11 cellular contexts compared by ENCODE assay signal in the genomic region with DNA sequence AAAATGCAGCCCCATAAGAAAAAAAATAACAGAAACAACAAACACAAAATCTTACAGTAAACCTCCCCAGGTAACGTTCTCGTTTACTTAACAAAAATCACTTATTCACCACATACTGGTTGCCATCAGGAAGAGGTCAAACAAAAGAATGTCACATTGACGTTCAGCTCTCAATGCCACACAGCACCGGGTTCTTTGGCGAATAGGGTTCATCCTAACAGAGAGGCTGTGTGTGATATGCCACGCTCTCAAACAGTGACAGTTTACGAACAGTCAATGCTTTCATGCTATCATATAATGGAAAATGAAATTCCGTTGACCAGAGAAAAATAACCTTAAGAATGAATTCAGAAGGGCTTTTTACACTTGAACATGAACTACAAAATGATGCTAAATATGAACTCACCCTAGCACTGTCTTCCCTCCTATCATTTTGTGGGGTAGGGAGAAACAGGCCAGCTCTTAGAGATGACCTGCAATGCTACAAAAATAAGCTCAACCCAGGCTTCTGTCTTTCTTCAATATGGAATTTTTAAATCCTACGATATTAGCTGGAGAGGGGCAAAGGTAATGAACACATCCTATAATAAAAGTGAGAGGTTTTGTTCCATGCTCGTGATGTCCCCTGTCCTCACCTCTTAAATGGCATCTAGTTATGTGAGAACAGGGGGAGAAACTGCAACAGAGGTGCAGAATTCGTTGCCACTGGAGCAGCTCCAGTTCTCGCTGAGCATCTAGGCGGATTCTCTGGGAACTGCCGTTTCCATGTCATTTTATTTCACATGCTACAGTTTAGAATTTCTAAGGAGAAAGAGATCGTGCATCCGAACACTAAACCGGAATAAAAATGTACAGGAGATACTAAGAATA. TPM values are rescaled to one million over a fixed set of nuclear protein-coding genes. Genes with fewer than 3 reads are reported as not detected.
DNase-seq lines count a peak whose midpoint lies in the region; ATAC-seq and TF ChIP-seq lines count a peak whose summit lies in the region.
"Had no signal": no experiment of that assay in that cellular context is flagged by ENCODE, and none has a peak within 500 bp of the region (broad histone marks: within the 10 kb centered on the region; RNA-seq: fewer than 3 reads in every experiment).

No MANE protein-coding gene starts in this region.

- peak overlapping the region; percentile 72 for H3K4me3 Mint-ChIP-seq in activated T-cell treated with anti-CD3 and anti-CD28 coated beads, Interleukin-2, amount 50 U/mL, for 4 hours
- H3K4me3 Mint-ChIP-seq in progenitor cell of endocrine pancreas (ENCODE audit: low read depth): peak overlapping the region; percentile 72

- no peaks in the 10 kb centered on the region for H3K36me3 ChIP-seq in endocrine pancreas (ENCODE audit: control insufficient read depth, insufficient read depth, low read length)
- no peaks in the 10 kb centered on the region for H3K36me3 ChIP-seq in smooth muscle cell (ENCODE audit: low read depth)

- no peak overlapping the region for H3K4me2 ChIP-seq in smooth muscle cell

- DNase-seq in activated T-cell treated with anti-CD3 and anti-CD28 coated beads, Interleukin-2, amount 50 U/mL, for 4 hours: no peak
- DNase-seq in activated T-cell treated with anti-CD3 and anti-CD28 coated beads, Interleukin-2, amount 50 U/mL, for 48 hours: no peak
- DNase-seq in NCI-H2227 (lab: John Stamatoyannopoulos, UW; ENCODE audit: unreplicated experiment): peak; percentile 16
- no peak for DNase-seq in progenitor cell of endocrine pancreas (ENCODE audit: low spot score, unreplicated experiment)
- DNase-seq in smooth muscle cell (lab: John Stamatoyannopoulos, UW; ENCODE audit: unreplicated experiment): no peak
- no peak for DNase-seq in left colon
- no peak for DNase-seq in DMS79 treated with DMSO at 0.1 percent for 48 hours (lab: John Stamatoyannopoulos, UW)
- DNase-seq: cortex of kidney, GF-D8, NCI-H187 had no signal

- H4K20me1 ChIP-seq in smooth muscle cell (ENCODE audit: low read depth): no peaks in the 10 kb centered on the region

- H3K27ac Mint-ChIP-seq in progenitor cell of endocrine pancreas: no peak overlapping the region

- H3K27me3 ChIP-seq in endocrine pancreas (ENCODE audit: control insufficient read depth, insufficient read depth, low read length) (no peaks in the 10 kb centered on the region), smooth muscle cell (ENCODE audit: low read depth) (peaks cover 93% of the 10 kb centered on the region)

- no peaks in the 10 kb centered on the region for H3K36me3 Mint-ChIP-seq in activated T-cell treated with anti-CD3 and anti-CD28 coated beads, Interleukin-2, amount 50 U/mL, for 4 hours (ENCODE audit: insufficient read depth)
- H3K36me3 Mint-ChIP-seq in progenitor cell of endocrine pancreas (ENCODE audit: insufficient read depth): no peaks in the 10 kb centered on the region

- H3K4me3 ChIP-seq in endocrine pancreas (ENCODE audit: control insufficient read depth, insufficient read depth, low read length): peak overlapping the region; percentile 76
- H3K4me3 ChIP-seq in smooth muscle cell: no peak overlapping the region

- H3K9me3 ChIP-seq in endocrine pancreas (ENCODE audit: control insufficient read depth, low read length) (no peaks in the 10 kb centered on the region), smooth muscle cell (replicated peaks; ENCODE audit: low read depth) (no peaks in the 10 kb centered on the region)

- no peak overlapping the region for H3K27ac ChIP-seq in smooth muscle cell (ENCODE audit: low read depth)

- WGBS in smooth muscle cell (ENCODE audit: low lambda C conversion rate): 67% methylated on average over 17 of the region's 17 CpGs

- no peak for ATAC-seq in activated T-cell treated with anti-CD3 and anti-CD28 coated beads, Interleukin-2, amount 50 U/mL, for 4 hours
- ATAC-seq in left colon: no peak

- H3K4me1 ChIP-seq in endocrine pancreas (ENCODE audit: control insufficient read depth, insufficient read depth, low read length) (peaks cover 10% of the 10 kb centered on the region), smooth muscle cell (ENCODE audit: low read depth) (peaks cover 10% of the 10 kb centered on the region)

- peaks cover 64% of the 10 kb centered on the region for H3K27me3 Mint-ChIP-seq in activated T-cell treated with anti-CD3 and anti-CD28 coated beads, Interleukin-2, amount 50 U/mL, for 4 hours (ENCODE audit: low read depth)
- H3K27me3 Mint-ChIP-seq in progenitor cell of endocrine pancreas: peaks cover 88% of the 10 kb centered on the region

- H3F3A ChIP-seq in smooth muscle cell (ENCODE audit: low read depth): no peaks in the 10 kb centered on the region

- H2AFZ ChIP-seq in smooth muscle cell (ENCODE audit: low read depth): no peak overlapping the region

- H3K9ac ChIP-seq in endocrine pancreas (ENCODE audit: control insufficient read depth, insufficient read depth, low read length): peak overlapping the region; percentile 30
- H3K9ac ChIP-seq in smooth muscle cell (ENCODE audit: low read depth): no peak overlapping the region

- TF ChIP-seq CTCF in progenitor cell of endocrine pancreas (IDR thresholded peaks at IDR 0.05; ENCODE audit: unreplicated experiment): no peak
- TF ChIP-seq CTCF in smooth muscle cell (IDR thresholded peaks at IDR 0.05; ENCODE audit: borderline replicate concordance, insufficient read depth, poor library complexity, severe bottlenecking): no peak

- H3K79me2 ChIP-seq in smooth muscle cell (ENCODE audit: low read depth): no peaks in the 10 kb centered on the region

- intact Hi-C loops in left colon (cut with DNase I, micrococcal nuclease): no loop called here

- no peaks in the 10 kb centered on the region for H3K9me3 Mint-ChIP-seq in activated T-cell treated with anti-CD3 and anti-CD28 coated beads, Interleukin-2, amount 50 U/mL, for 4 hours
- H3K9me3 Mint-ChIP-seq in progenitor cell of endocrine pancreas (ENCODE audit: low read depth): no peaks in the 10 kb centered on the region

- peaks cover 27% of the 10 kb centered on the region for H3K4me1 Mint-ChIP-seq in activated T-cell treated with anti-CD3 and anti-CD28 coated beads, Interleukin-2, amount 50 U/mL, for 4 hours (ENCODE audit: low read depth)
- H3K4me1 Mint-ChIP-seq in progenitor cell of endocrine pancreas (ENCODE audit: low read depth): peaks cover 1% of the 10 kb centered on the region

RNA-seq across cellular contexts. Expression of a gene that starts 1.8 kb away (rescaled TPM):
- total RNA-seq in activated T-cell treated with anti-CD3 and anti-CD28 coated beads, Interleukin-2, amount 50 U/mL, for 4 hours: under 1 TPM; 0.13 to 0.20 (median 0.14) TPM
- total RNA-seq in progenitor cell of endocrine pancreas: 3.7 and 3.8 TPM in 2 replicates
- total RNA-seq in smooth muscle cell: not detected in 2 replicates
- 0.20 and 0.31 TPM in 2 replicates for polyA plus RNA-seq in smooth muscle cell
- total RNA-seq in left colon: under 1 TPM in 1 of 2 donors, not detected in 1; 0.25 TPM
